In genomic region chr19:5011476-5012238, GRCh38 we compare ENCODE assay signal across 18 cellular contexts. TPM values are rescaled to one million over a fixed set of nuclear protein-coding genes. Genes with fewer than 3 reads are reported as not detected.
DNase-seq lines count a peak whose midpoint lies in the region; ATAC-seq, FAIRE-seq and TF ChIP-seq lines count a peak whose summit lies in the region.
"Had no signal": no experiment of that assay in that cellular context is flagged by ENCODE, and none has a peak within 500 bp of the region (broad histone marks: within the 10 kb centered on the region; RNA-seq: fewer than 3 reads in every experiment).

No MANE protein-coding gene starts in this region.

- no peak overlapping the region for H3K23ac ChIP-seq in IMR-90 (ENCODE audit: low read depth, low read length)

- intact Hi-C loops in IMR-90 (cut with micrococcal nuclease) (no loop called here), dorsolateral prefrontal cortex (cut with DNase I) (no loop called here), right cardiac atrium (cut with DNase I) (no loop called here)
- intact Hi-C loops in activated T-helper 1 cell treated with anti-CD3 and anti-CD28 coated beads, Interleukin-12 subunit alpha, Interleukin-12 subunit beta, Interleukin-2, Interleukin-4 antibody, amounts not matched to agents 30 ng/mL and 10 ng/mL and 1 ng/mL, durations not matched to agents 14 hours and 24 hours and 36 hours (cut with micrococcal nuclease): no loop called here

- no peak for TF ChIP-seq CTCF in IMR-90 (conservative IDR thresholded peaks at IDR 0.05; ENCODE audit: low read depth, low read length)
- no peak for TF ChIP-seq CTCF in dorsolateral prefrontal cortex (IDR thresholded peaks at IDR 0.05 in 54 of 56, conservative IDR thresholded peaks at IDR 0.05 in 2 of 56; ENCODE audit: low read depth in 1 of 56, partially characterized antibody in 56 of 56)
- TF ChIP-seq CTCF in osteoblast (IDR thresholded peaks at IDR 0.05; ENCODE audit: extremely low read depth, low read depth, low read length): no peak

- FAIRE-seq in H54 (lab: Jason Lieb, UNC): no peak
- FAIRE-seq: A549, G401.6 had no signal

- no peak overlapping the region for H3K4ac ChIP-seq in IMR-90 (ENCODE audit: low read depth, low read length)

- ATAC-seq in IMR-90 (ENCODE audit: low read depth) (no peak), right cardiac atrium (peak; percentile 22 to 29)
- ATAC-seq: A549 had no signal

- H3K9ac ChIP-seq in IMR-90 (ENCODE audit: low read depth, low read length): no peak overlapping the region

- DNase-seq in IMR-90 (no peak), dorsolateral prefrontal cortex (peak in 1 of 10 donors; percentile 49), right cardiac atrium (peak in 1 of 3 donors; percentile 62), osteoblast (ENCODE audit: insufficient read length, low spot score, missing footprints) (peak; percentile 71), SIG-M5 (lab: John Stamatoyannopoulos, UW) (no peak), H54 (ENCODE audit: insufficient read length, low spot score) (no peak)
- no peak for DNase-seq in stimulated activated naive CD4-positive, alpha-beta T cell treated with Interleukin-2 at 50 U/mL for 16 hours (lab: John Stamatoyannopoulos, UW)
- DNase-seq in activated T-helper 1 cell treated with anti-CD3 and anti-CD28 coated beads, Interleukin-12 subunit alpha, Interleukin-12 subunit beta, Interleukin-2, Interleukin-4 antibody, amounts not matched to agents 30 ng/mL and 10 ng/mL and 1 ng/mL, durations not matched to agents 14 hours and 24 hours and 36 hours (ENCODE audit: low spot score): no peak
- DNase-seq: DMS79 treated with DMSO at 0.1 percent for 48 hours, KBM-7, NCI-H1048, NCI-H2227 treated with DMSO at 0.1 percent for 48 hours, NCI-H524, PC-9 had no signal

- POLR2A ChIA-PET in IMR-90 (lab: Charles Lee; ENCODE audit: unreplicated experiment): no interaction called here

- dilution Hi-C loops in IMR-90 (cut with HindIII; ENCODE audit: low sequenced_read_pairs, unreplicated experiment): no loop called here

- no peak overlapping the region for H3K18ac ChIP-seq in IMR-90 (ENCODE audit: low read depth, low read length)

- H3K27me3 Mint-ChIP-seq in activated T-helper 1 cell treated with anti-CD3 and anti-CD28 coated beads, Interleukin-12 subunit alpha, Interleukin-12 subunit beta, Interleukin-2, Interleukin-4 antibody, amounts not matched to agents 30 ng/mL and 10 ng/mL and 1 ng/mL, durations not matched to agents 14 hours and 24 hours and 36 hours (ENCODE audit: insufficient read depth): no peaks in the 10 kb centered on the region

- H2BK5ac ChIP-seq in IMR-90 (ENCODE audit: low read depth, low read length, poor library complexity, severe bottlenecking): no peak overlapping the region

- CTCF ChIA-PET in IMR-90 (lab: Yijun Ruan, JAX): no interaction called here

- H4K5ac ChIP-seq in IMR-90 (ENCODE audit: low read depth, low read length): no peak overlapping the region

- H3K27ac Mint-ChIP-seq in activated T-helper 1 cell treated with anti-CD3 and anti-CD28 coated beads, Interleukin-12 subunit alpha, Interleukin-12 subunit beta, Interleukin-2, Interleukin-4 antibody, amounts not matched to agents 30 ng/mL and 10 ng/mL and 1 ng/mL, durations not matched to agents 14 hours and 24 hours and 36 hours: no peak overlapping the region

- peaks cover 78% of the 10 kb centered on the region for H3K79me2 ChIP-seq in osteoblast (ENCODE audit: insufficient read depth, low read length)

- peaks cover 8% of the 10 kb centered on the region for H3K9me1 ChIP-seq in IMR-90 (ENCODE audit: insufficient read depth, low read length)

- no peaks in the 10 kb centered on the region; the same call in 1 of the 2 replicates for H3K4me1 ChIP-seq in IMR-90 (ENCODE audit: control insufficient read depth, insufficient read depth, low read length)
- peaks cover 6% of the 10 kb centered on the region for H3K4me1 ChIP-seq in right cardiac atrium (ENCODE audit: control insufficient read depth, insufficient read depth, low read length)
- no peaks in the 10 kb centered on the region for H3K4me1 ChIP-seq in osteoblast (ENCODE audit: insufficient read depth, low read length)
- H3K4me1 ChIP-seq: A549 had no signal

- peaks cover 3% of the 10 kb centered on the region for H3K36me3 Mint-ChIP-seq in activated T-helper 1 cell treated with anti-CD3 and anti-CD28 coated beads, Interleukin-12 subunit alpha, Interleukin-12 subunit beta, Interleukin-2, Interleukin-4 antibody, amounts not matched to agents 30 ng/mL and 10 ng/mL and 1 ng/mL, durations not matched to agents 14 hours and 24 hours and 36 hours (ENCODE audit: low read depth)

- in situ Hi-C loops in IMR-90 (cut with MboI; ENCODE audit: low sequenced_read_pairs): no loop called here

- H2BK120ac ChIP-seq in IMR-90 (ENCODE audit: low read depth, low read length): no peak overlapping the region

- H3K4me3 ChIP-seq in IMR-90 (ENCODE audit: insufficient read depth, low read depth, low read length) (no peak overlapping the region), dorsolateral prefrontal cortex (no peak overlapping the region), right cardiac atrium (ENCODE audit: low read length) (no peak overlapping the region), osteoblast (ENCODE audit: insufficient read depth, low read length) (no peak overlapping the region)
- H3K4me3 ChIP-seq: A549; BLaER1 treated with 17β-estradiol and CSF1 and Interleukin-3, amounts not matched to agents 10 nM and 100 nM; PC-9 had no signal

- H3K56ac ChIP-seq in IMR-90 (ENCODE audit: extremely low read depth, insufficient read depth, low read length): no peak overlapping the region

- H2BK15ac ChIP-seq in IMR-90 (ENCODE audit: low read depth, low read length): no peak overlapping the region

- H3K4me1 Mint-ChIP-seq in activated T-helper 1 cell treated with anti-CD3 and anti-CD28 coated beads, Interleukin-12 subunit alpha, Interleukin-12 subunit beta, Interleukin-2, Interleukin-4 antibody, amounts not matched to agents 30 ng/mL and 10 ng/mL and 1 ng/mL, durations not matched to agents 14 hours and 24 hours and 36 hours (ENCODE audit: low read depth): no peaks in the 10 kb centered on the region

- no TSS peak for BruUV-seq in IMR-90 (replicated peaks; lab: Mats Ljungman, UMichigan)

- H3K14ac ChIP-seq in IMR-90 (replicated peaks; ENCODE audit: low read depth, low read length): no peak overlapping the region

- peak overlapping the region; percentile 15 for H2AFZ ChIP-seq in IMR-90 (replicated peaks; ENCODE audit: low read length, poor library complexity)
- H2AFZ ChIP-seq in osteoblast (ENCODE audit: low read length): no peak overlapping the region
- H2AFZ ChIP-seq: PC-9 had no signal

- TF ChIP-seq POLR2A in IMR-90 (IDR thresholded peaks at IDR 0.05; ENCODE audit: low read depth, low read length) (no peak), H54 (IDR thresholded peaks at IDR 0.05; ENCODE audit: low read depth, low read length) (no peak)

- TF ChIP-seq RAD21 in IMR-90 (IDR thresholded peaks at IDR 0.05; ENCODE audit: low read length): no peak

- H3K9me3 Mint-ChIP-seq in activated T-helper 1 cell treated with anti-CD3 and anti-CD28 coated beads, Interleukin-12 subunit alpha, Interleukin-12 subunit beta, Interleukin-2, Interleukin-4 antibody, amounts not matched to agents 30 ng/mL and 10 ng/mL and 1 ng/mL, durations not matched to agents 14 hours and 24 hours and 36 hours: no peaks in the 10 kb centered on the region

- peaks cover 33 to 92% of the 10 kb centered on the region in 2 experiments for H3K79me1 ChIP-seq in IMR-90 (ENCODE audit: low read depth in 1 of 2, low read length in 2 of 2)

- H2BK20ac ChIP-seq in IMR-90 (ENCODE audit: low read depth, low read length): no peak overlapping the region

- H3K4me3 Mint-ChIP-seq in activated T-helper 1 cell treated with anti-CD3 and anti-CD28 coated beads, Interleukin-12 subunit alpha, Interleukin-12 subunit beta, Interleukin-2, Interleukin-4 antibody, amounts not matched to agents 30 ng/mL and 10 ng/mL and 1 ng/mL, durations not matched to agents 14 hours and 24 hours and 36 hours: no peak overlapping the region

- H4K91ac ChIP-seq in IMR-90 (ENCODE audit: insufficient read depth, low read depth, low read length): no peak overlapping the region

- no peaks in the 10 kb centered on the region for H3K9me3 ChIP-seq in IMR-90 (ENCODE audit: control insufficient read depth, insufficient read depth, low read length)
- H3K9me3 ChIP-seq in right cardiac atrium (ENCODE audit: control insufficient read depth, low read length): no peaks in the 10 kb centered on the region
- H3K9me3 ChIP-seq in osteoblast (ENCODE audit: low read depth, low read length): no peaks in the 10 kb centered on the region
- H3K9me3 ChIP-seq: A549 had no signal

- H4K20me1 ChIP-seq in IMR-90 (ENCODE audit: insufficient read depth, low read length) (peaks cover 90% of the 10 kb centered on the region), osteoblast (ENCODE audit: insufficient read depth, low read length) (peaks cover 61% of the 10 kb centered on the region)

- no peaks in the 10 kb centered on the region for H3K27me3 ChIP-seq in IMR-90 (ENCODE audit: control insufficient read depth, insufficient read depth, low read length)
- H3K27me3 ChIP-seq in dorsolateral prefrontal cortex: no peaks in the 10 kb centered on the region
- no peaks in the 10 kb centered on the region for H3K27me3 ChIP-seq in right cardiac atrium (ENCODE audit: control insufficient read depth, insufficient read depth)
- no peaks in the 10 kb centered on the region for H3K27me3 ChIP-seq in osteoblast (ENCODE audit: insufficient read depth, low read length)
- H3K27me3 ChIP-seq: BLaER1 treated with 17β-estradiol and CSF1 and Interleukin-3, amounts not matched to agents 10 nM and 100 nM had no signal

- peaks cover 8% of the 10 kb centered on the region for H3K36me3 ChIP-seq in IMR-90 (ENCODE audit: control insufficient read depth, insufficient read depth, low read length)
- H3K36me3 ChIP-seq in osteoblast (ENCODE audit: insufficient read depth, low read length): peaks cover 9% of the 10 kb centered on the region

- no peak overlapping the region for H2AK5ac ChIP-seq in IMR-90 (ENCODE audit: low read depth, low read length)

- H4K8ac ChIP-seq in IMR-90 (ENCODE audit: low read depth in 2 of 2, low read length in 2 of 2): no peak overlapping the region

- H3K4me2 ChIP-seq in IMR-90 (ENCODE audit: low read depth, low read length) (no peak overlapping the region), osteoblast (ENCODE audit: insufficient read depth, low read length) (no peak overlapping the region)
- H3K4me2 ChIP-seq: A549, PC-9 had no signal

- peak overlapping the region; percentile 45 for H2AK9ac ChIP-seq in IMR-90 (replicated peaks; ENCODE audit: low read depth, low read length, poor library complexity)

- H3K27ac ChIP-seq in IMR-90 (ENCODE audit: insufficient read depth, low read length) (no peak overlapping the region), dorsolateral prefrontal cortex (peak overlapping the region in 32 of 59 donors; percentile 1 to 68 (median 34)), right cardiac atrium (ENCODE audit: low read length) (no peak overlapping the region), osteoblast (ENCODE audit: low read depth, low read length) (no peak overlapping the region)
- H3K27ac ChIP-seq: A549; BLaER1 treated with 17β-estradiol and CSF1 and Interleukin-3, amounts not matched to agents 10 nM and 100 nM; HL-60; PC-9 had no signal

- 69% methylated on average over 18 of the region's 26 CpGs; no CpG with 5 or more reads in 1 of the 2 experiments for WGBS in IMR-90 (ENCODE audit: extremely low coverage in 2 of 2, insufficient read length in 1 of 2), 2 experiments
- WGBS in right cardiac atrium: 71% methylated on average over 26 of the region's 26 CpGs

RNA-seq across cellular contexts. Expression of gene KDM4B, which starts 42.7 kb away (rescaled TPM):
- total RNA-seq in IMR-90 (2012; rRNA removed) (5.0 TPM in 2 replicates), dorsolateral prefrontal cortex (10 to 100 TPM; 35.7 to 91.2 (median 55.2) TPM), right cardiac atrium (10 to 100 TPM; 23.9 to 37.5 (median 30.8) TPM), osteoblast (19.7 and 22.1 TPM in 2 replicates)
- polyA plus RNA-seq in IMR-90 (2012; rRNA removed) (17.9 and 20.8 TPM in 2 replicates), right cardiac atrium (18.8 TPM)
- polyA plus RNA-seq in IMR-90 (2012; cell fraction: cytosol; rRNA removed): 9.5 and 17.5 TPM in 2 replicates
- polyA plus RNA-seq in IMR-90 (2012; cell fraction: nucleus; rRNA removed; ENCODE audit: low replicate concordance): 37.9 and 61.0 TPM in 2 replicates
- total RNA-seq in activated T-helper 1 cell treated with anti-CD3 and anti-CD28 coated beads, Interleukin-12 subunit alpha, Interleukin-12 subunit beta, Interleukin-2, Interleukin-4 antibody, amounts not matched to agents 30 ng/mL and 10 ng/mL and 1 ng/mL, durations not matched to agents 14 hours and 24 hours and 36 hours: 38.9 and 45.0 TPM in 2 replicates

Comparison
In these comparisons a context has a peak if more than half of its experiments do, and no peak if none do; other contexts are left out.
1. H3K27ac ChIP-seq: peak in dorsolateral prefrontal cortex (32 of 59); none in IMR-90 (single experiment), right cardiac atrium (single experiment) and osteoblast (single experiment).